ENCODE assay signal across 11 cellular contexts in genomic region chr1:199279872-199280649, GRCh38.
DNase-seq lines count a peak whose midpoint lies in the region; ATAC-seq and TF ChIP-seq lines count a peak whose summit lies in the region.
"Had no signal": no experiment of that assay in that cellular context is flagged by ENCODE, and none has a peak within 500 bp of the region (broad histone marks: within the 10 kb centered on the region; RNA-seq: fewer than 3 reads in every experiment).

No MANE protein-coding gene starts in this region.

- peak; percentile 11 for DNase-seq in NCI-H82 (lab: John Stamatoyannopoulos, UW)
- DNase-seq in NCI-H82 treated with DMSO at 0.1 percent for 48 hours (lab: John Stamatoyannopoulos, UW; ENCODE audit: unreplicated experiment), result no peak
- DNase-seq in skeletal muscle cell (ENCODE audit: low read depth), result peak; percentile 62
- no peak for DNase-seq in G401 (ENCODE audit: low spot score)
- DNase-seq in suprapubic skin (ENCODE audit: low spot score in 2 of 2), result no peak
- DNase-seq: 8988T; activated CD4-positive, alpha-beta T cell treated with anti-CD3 and anti-CD28 coated beads, Interleukin-2, amount 10 ng/mL, durations not matched to agents 7 days and 5 days; central memory CD4-positive, alpha-beta T cell had no signal

- peak; percentile 96 for ATAC-seq in HG02610 (IDR thresholded peaks at IDR 0.05; ENCODE audit: unreplicated experiment)
- ATAC-seq in SK-N-SH treated with all-trans-retinoic acid at 6 μM for 48 hours, result peak; percentile 61; the same call in 2 of the 3 replicates
- ATAC-seq in HG03196 (IDR thresholded peaks at IDR 0.05; ENCODE audit: unreplicated experiment), result no peak

- H3K9me3 ChIP-seq in suprapubic skin, result no peaks in the 10 kb centered on the region

- in situ Hi-C loops in G401 (cut with HindIII; ENCODE audit: low sequenced_read_pairs), result no loop called here

- H3K4me3 ChIP-seq in skeletal muscle cell (ENCODE audit: low read depth, low read length) (no peak overlapping the region), suprapubic skin (no peak overlapping the region)

- TF ChIP-seq POLR2A in suprapubic skin (IDR thresholded peaks at IDR 0.05), result no peak

- H3K4me1 ChIP-seq in suprapubic skin, result no peaks in the 10 kb centered on the region

- no peaks in the 10 kb centered on the region for H3K36me3 ChIP-seq in suprapubic skin

- H3K27ac ChIP-seq in suprapubic skin, result no peak overlapping the region

- TF ChIP-seq EP300 in suprapubic skin (IDR thresholded peaks at IDR 0.05), result no peak

- H3K27me3 ChIP-seq in suprapubic skin, result no peaks in the 10 kb centered on the region

- TF ChIP-seq CTCF in suprapubic skin (IDR thresholded peaks at IDR 0.05), result no peak

- 82% methylated on average over 4 of the region's 4 CpGs for WGBS in suprapubic skin

TF ChIP-seq in SK-N-SH treated with all-trans-retinoic acid at 6 μM for 48 hours, 23 proteins besides CTCF, POLR2A, EP300 and RAD21:
- TF ChIP-seq ZNF8 (CRISPR knock-in tag; IDR thresholded peaks at IDR 0.05) (no peak), TOX (CRISPR knock-in tag; IDR thresholded peaks at IDR 0.05; ENCODE audit: borderline replicate concordance) (no peak), CSRNP3 (CRISPR knock-in tag; IDR thresholded peaks at IDR 0.05) (no peak), OSR1 (CRISPR knock-in tag; IDR thresholded peaks at IDR 0.05) (no peak), TSHZ2 (CRISPR knock-in tag; IDR thresholded peaks at IDR 0.05) (no peak), TCF4 (CRISPR knock-in tag; IDR thresholded peaks at IDR 0.05; ENCODE audit: borderline replicate concordance) (no peak), SNAI2 (CRISPR knock-in tag; IDR thresholded peaks at IDR 0.05) (no peak), PPARA (CRISPR knock-in tag; IDR thresholded peaks at IDR 0.05; ENCODE audit: borderline replicate concordance) (no peak), GLIS3 (CRISPR knock-in tag; IDR thresholded peaks at IDR 0.05) (no peak), ZFP30 (CRISPR knock-in tag; IDR thresholded peaks at IDR 0.05) (no peak), ZNF565 (CRISPR knock-in tag; conservative IDR thresholded peaks at IDR 0.05; ENCODE audit: low read depth) (no peak), ZC3H10 (CRISPR knock-in tag; IDR thresholded peaks at IDR 0.05) (no peak), ZNF70 (CRISPR knock-in tag; IDR thresholded peaks at IDR 0.05) (no peak), ISL1 (CRISPR knock-in tag; IDR thresholded peaks at IDR 0.05) (no peak), POU6F1 (CRISPR knock-in tag; IDR thresholded peaks at IDR 0.05; ENCODE audit: borderline replicate concordance, low read depth) (no peak), ZFP3 (CRISPR knock-in tag; IDR thresholded peaks at IDR 0.05) (no peak), BACH2 (CRISPR knock-in tag; IDR thresholded peaks at IDR 0.05; ENCODE audit: borderline replicate concordance) (no peak)
- TF ChIP-seq, protein P1, sequence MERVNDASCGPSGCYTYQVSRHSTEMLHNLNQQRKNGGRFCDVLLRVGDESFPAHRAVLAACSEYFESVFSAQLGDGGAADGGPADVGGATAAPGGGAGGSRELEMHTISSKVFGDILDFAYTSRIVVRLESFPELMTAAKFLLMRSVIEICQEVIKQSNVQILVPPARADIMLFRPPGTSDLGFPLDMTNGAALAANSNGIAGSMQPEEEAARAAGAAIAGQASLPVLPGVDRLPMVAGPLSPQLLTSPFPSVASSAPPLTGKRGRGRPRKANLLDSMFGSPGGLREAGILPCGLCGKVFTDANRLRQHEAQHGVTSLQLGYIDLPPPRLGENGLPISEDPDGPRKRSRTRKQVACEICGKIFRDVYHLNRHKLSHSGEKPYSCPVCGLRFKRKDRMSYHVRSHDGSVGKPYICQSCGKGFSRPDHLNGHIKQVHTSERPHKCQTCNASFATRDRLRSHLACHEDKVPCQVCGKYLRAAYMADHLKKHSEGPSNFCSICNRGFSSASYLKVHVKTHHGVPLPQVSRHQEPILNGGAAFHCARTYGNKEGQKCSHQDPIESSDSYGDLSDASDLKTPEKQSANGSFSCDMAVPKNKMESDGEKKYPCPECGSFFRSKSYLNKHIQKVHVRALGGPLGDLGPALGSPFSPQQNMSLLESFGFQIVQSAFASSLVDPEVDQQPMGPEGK (CRISPR knock-in tag; IDR thresholded peaks at IDR 0.05; ENCODE audit: borderline replicate concordance), result no peak
- TF ChIP-seq, protein P2, sequence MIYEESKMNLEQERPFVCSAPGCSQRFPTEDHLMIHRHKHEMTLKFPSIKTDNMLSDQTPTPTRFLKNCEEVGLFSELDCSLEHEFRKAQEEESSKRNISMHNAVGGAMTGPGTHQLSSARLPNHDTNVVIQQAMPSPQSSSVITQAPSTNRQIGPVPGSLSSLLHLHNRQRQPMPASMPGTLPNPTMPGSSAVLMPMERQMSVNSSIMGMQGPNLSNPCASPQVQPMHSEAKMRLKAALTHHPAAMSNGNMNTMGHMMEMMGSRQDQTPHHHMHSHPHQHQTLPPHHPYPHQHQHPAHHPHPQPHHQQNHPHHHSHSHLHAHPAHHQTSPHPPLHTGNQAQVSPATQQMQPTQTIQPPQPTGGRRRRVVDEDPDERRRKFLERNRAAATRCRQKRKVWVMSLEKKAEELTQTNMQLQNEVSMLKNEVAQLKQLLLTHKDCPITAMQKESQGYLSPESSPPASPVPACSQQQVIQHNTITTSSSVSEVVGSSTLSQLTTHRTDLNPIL (CRISPR knock-in tag; IDR thresholded peaks at IDR 0.05; ENCODE audit: low read depth), result no peak

Comparison
In these comparisons a context has a peak if more than half of its experiments do, and no peak if none do; other contexts are left out.
1. DNase-seq: peak in NCI-H82 (single experiment) and skeletal muscle cell (single experiment); none in NCI-H82 treated with DMSO at 0.1 percent for 48 hours (single experiment), G401 (single experiment) and suprapubic skin (0 of 2).